In genomic region chr3:51668756-51669155, GRCh38 we compare ENCODE assay signal across 11 cellular contexts. TPM values are rescaled to one million over a fixed set of nuclear protein-coding genes. Genes with fewer than 3 reads are reported as not detected.
DNase-seq lines count a peak whose midpoint lies in the region; ATAC-seq and TF ChIP-seq lines count a peak whose summit lies in the region.
"Had no signal": no experiment of that assay in that cellular context is flagged by ENCODE, and none has a peak within 500 bp of the region (broad histone marks: within the 10 kb centered on the region; RNA-seq: fewer than 3 reads in every experiment).

No MANE protein-coding gene starts in this region.

- H3K4me1 ChIP-seq in Panc1 (ENCODE audit: control insufficient read depth, insufficient read depth, low read length) (peaks cover 20% of the 10 kb centered on the region), aorta (ENCODE audit: control insufficient read depth in 1 of 2, insufficient read depth in 2 of 2, low read length in 2 of 2) (no peaks in the 10 kb centered on the region)

- peak overlapping the region; percentile 46 for H3K27ac Mint-ChIP-seq in activated CD8-positive, alpha-beta T cell treated with anti-CD3 and anti-CD28 coated beads for 36 hours
- no peak overlapping the region for H3K27ac Mint-ChIP-seq in activated CD8-positive, alpha-beta T cell treated with anti-CD3 and anti-CD28 coated beads, Interleukin-2, amount 10 ng/mL, durations not matched to agents 7 days and 5 days
- peak overlapping the region; percentile 82 for H3K27ac Mint-ChIP-seq in stimulated activated effector memory CD8-positive, alpha-beta T cell treated with anti-CD3 and anti-CD28 coated beads, Interleukin-12 subunit alpha, Interleukin-12 subunit beta, amount 100 ng/mL, for 72 hours

- H3K27me3 Mint-ChIP-seq in activated CD8-positive, alpha-beta T cell treated with anti-CD3 and anti-CD28 coated beads for 36 hours: no peaks in the 10 kb centered on the region
- no peaks in the 10 kb centered on the region for H3K27me3 Mint-ChIP-seq in activated CD8-positive, alpha-beta T cell treated with anti-CD3 and anti-CD28 coated beads, Interleukin-2, amount 10 ng/mL, durations not matched to agents 7 days and 5 days (ENCODE audit: low read depth)
- H3K27me3 Mint-ChIP-seq: activated naive CD4-positive, alpha-beta T cell treated with anti-CD3 and anti-CD28 coated beads, Interleukin-2, amount 10 ng/mL, durations not matched to agents 7 days and 5 days had no signal

- no peak for DNase-seq in activated CD8-positive, alpha-beta T cell treated with anti-CD3 and anti-CD28 coated beads for 36 hours
- DNase-seq in activated CD8-positive, alpha-beta T cell treated with anti-CD3 and anti-CD28 coated beads, Interleukin-2, amount 10 ng/mL, durations not matched to agents 7 days and 5 days: no peak
- no peak for DNase-seq in Panc1 (ENCODE audit: low read depth, low spot score)
- DNase-seq in fibroblast of the aortic adventitia (ENCODE audit: low read depth): peak; percentile 13
- DNase-seq in stimulated activated effector memory CD8-positive, alpha-beta T cell treated with anti-CD3 and anti-CD28 coated beads, Interleukin-12 subunit alpha, Interleukin-12 subunit beta, amount 100 ng/mL, for 72 hours (ENCODE audit: low spot score in 2 of 2): no peak
- no peak for DNase-seq in aorta
- DNase-seq in globus pallidus (ENCODE audit: low spot score): no peak

- CTCF ChIA-PET in activated CD8-positive, alpha-beta T cell treated with anti-CD3 and anti-CD28 coated beads for 36 hours (lab: Charles Lee): interaction anchor here (0.7 to 8.9 kb wide), 18 partner anchors 11 to 172 kb away, joined by 3 to 193 read pairs (median 7); partner anchors contain the start of genes DCAF1 and RAD54L2
- CTCF ChIA-PET in activated CD8-positive, alpha-beta T cell treated with anti-CD3 and anti-CD28 coated beads, Interleukin-2, amount 10 ng/mL, durations not matched to agents 7 days and 5 days (lab: Charles Lee): interaction anchor here (0.9 to 11.0 kb wide), 14 partner anchors 10 to 1052 kb away, joined by 3 to 238 read pairs (median 10); partner anchors contain the start of genes DCAF1, MANF and RBM15B
- CTCF ChIA-PET in Panc1 (lab: Charles Lee): interaction anchor here (0.6 to 1.0 kb wide), 2 partner anchors 89 to 167 kb away, joined by 3 to 6 read pairs; no protein-coding TSS in a partner anchor

- H3K36me3 Mint-ChIP-seq in activated CD8-positive, alpha-beta T cell treated with anti-CD3 and anti-CD28 coated beads for 36 hours (ENCODE audit: low read depth): peaks cover under 1% of the 10 kb centered on the region
- H3K36me3 Mint-ChIP-seq in activated CD8-positive, alpha-beta T cell treated with anti-CD3 and anti-CD28 coated beads, Interleukin-2, amount 10 ng/mL, durations not matched to agents 7 days and 5 days (ENCODE audit: low read depth): peaks cover 18% of the 10 kb centered on the region
- H3K36me3 Mint-ChIP-seq in stimulated activated effector memory CD8-positive, alpha-beta T cell treated with anti-CD3 and anti-CD28 coated beads, Interleukin-12 subunit alpha, Interleukin-12 subunit beta, amount 100 ng/mL, for 72 hours: peaks cover 48% of the 10 kb centered on the region

- TF ChIP-seq CTCF in activated CD8-positive, alpha-beta T cell treated with anti-CD3 and anti-CD28 coated beads for 36 hours (IDR thresholded peaks at IDR 0.05): no peak
- TF ChIP-seq CTCF in Panc1 (IDR thresholded peaks at IDR 0.05): no peak
- TF ChIP-seq CTCF in fibroblast of the aortic adventitia (IDR thresholded peaks at IDR 0.05; ENCODE audit: insufficient read depth, low read length): no peak

- POLR2A ChIA-PET in activated CD8-positive, alpha-beta T cell treated with anti-CD3 and anti-CD28 coated beads for 36 hours (lab: Charles Lee): interaction anchor here (1.9 to 2.4 kb wide), 2 partner anchors 12 to 169 kb away, joined by 8 to 16 read pairs; partner anchors contain the start of gene DCAF1
- POLR2A ChIA-PET in activated CD8-positive, alpha-beta T cell treated with anti-CD3 and anti-CD28 coated beads, Interleukin-2, amount 10 ng/mL, durations not matched to agents 7 days and 5 days (lab: Charles Lee): interaction anchor here (2.4 to 3.8 kb wide), 2 partner anchors 13 to 169 kb away, joined by 14 to 33 read pairs; partner anchors contain the start of gene DCAF1
- POLR2A ChIA-PET in Panc1 (lab: Charles Lee): no interaction called here

- H3K4me1 Mint-ChIP-seq in activated CD8-positive, alpha-beta T cell treated with anti-CD3 and anti-CD28 coated beads for 36 hours (ENCODE audit: low read depth): peaks cover 36% of the 10 kb centered on the region
- peaks cover 49% of the 10 kb centered on the region for H3K4me1 Mint-ChIP-seq in activated CD8-positive, alpha-beta T cell treated with anti-CD3 and anti-CD28 coated beads, Interleukin-2, amount 10 ng/mL, durations not matched to agents 7 days and 5 days (ENCODE audit: low read depth)
- peaks cover 44% of the 10 kb centered on the region for H3K4me1 Mint-ChIP-seq in stimulated activated effector memory CD8-positive, alpha-beta T cell treated with anti-CD3 and anti-CD28 coated beads, Interleukin-12 subunit alpha, Interleukin-12 subunit beta, amount 100 ng/mL, for 72 hours

- BruUV-seq in Panc1 (replicated peaks; lab: Mats Ljungman, UMichigan): no TSS peak

- no peaks in the 10 kb centered on the region for H3K9me3 ChIP-seq in Panc1 (ENCODE audit: control insufficient read depth, insufficient read depth, low read depth, low read length)
- H3K9me3 ChIP-seq in aorta (ENCODE audit: control insufficient read depth, low read length): no peaks in the 10 kb centered on the region
- H3K9me3 ChIP-seq: pancreas had no signal

- in situ Hi-C loops in Panc1 (cut with HindIII; ENCODE audit: low pct_unique_long_range_greater_than_20kb, low sequenced_read_pairs): no loop called here

- H3K27me3 ChIP-seq in Panc1 (ENCODE audit: control insufficient read depth, insufficient read depth, low read length): no peaks in the 10 kb centered on the region
- no peaks in the 10 kb centered on the region for H3K27me3 ChIP-seq in aorta (ENCODE audit: control insufficient read depth in 1 of 2, insufficient read depth in 2 of 2, low read length in 1 of 2)
- H3K27me3 ChIP-seq: pancreas had no signal

- peak overlapping the region; percentile 29; the same call in 1 of the 2 replicates for H3K27ac ChIP-seq in Panc1 (ENCODE audit: low read length)
- no peak overlapping the region for H3K27ac ChIP-seq in aorta (ENCODE audit: low read depth in 1 of 2, low read length in 2 of 2)
- H3K27ac ChIP-seq: pancreas had no signal

- intact Hi-C loops in activated CD8-positive, alpha-beta T cell treated with anti-CD3 and anti-CD28 coated beads for 36 hours (cut with micrococcal nuclease): no loop called here
- intact Hi-C loops in Panc1 (cut with micrococcal nuclease; ENCODE audit: unreplicated experiment) (loop anchor here (2.0 kb wide), 1 partner anchor 168 kb away; the partner anchor contains the start of gene DCAF1), aorta (cut with DNase I) (loop anchor here in 1 of 2 donors (10.0 kb wide), 1 partner anchor 274 kb away; the partner anchor contains the start of gene RBM15B)

- H3K4me3 ChIP-seq in Panc1 (ENCODE audit: low read depth in 2 of 2, low read length in 2 of 2) (no peak overlapping the region), fibroblast of the aortic adventitia (ENCODE audit: low read depth, low read length) (no peak overlapping the region), aorta (ENCODE audit: low read length in 2 of 2) (no peak overlapping the region)
- H3K4me3 ChIP-seq: lung, pancreas had no signal

- H3K36me3 ChIP-seq in Panc1 (ENCODE audit: control insufficient read depth, insufficient read depth, low read length): no peaks in the 10 kb centered on the region
- H3K36me3 ChIP-seq in aorta (ENCODE audit: control insufficient read depth in 1 of 2, insufficient read depth in 2 of 2, low read length in 1 of 2): no peaks in the 10 kb centered on the region
- H3K36me3 ChIP-seq: pancreas had no signal

- ATAC-seq in activated CD8-positive, alpha-beta T cell treated with anti-CD3 and anti-CD28 coated beads for 36 hours: no peak
- ATAC-seq in activated CD8-positive, alpha-beta T cell treated with anti-CD3 and anti-CD28 coated beads, Interleukin-2, amount 10 ng/mL, durations not matched to agents 7 days and 5 days: no peak
- ATAC-seq in Panc1: no peak
- no peak for ATAC-seq in stimulated activated effector memory CD8-positive, alpha-beta T cell treated with anti-CD3 and anti-CD28 coated beads, Interleukin-12 subunit alpha, Interleukin-12 subunit beta, amount 100 ng/mL, for 72 hours
- ATAC-seq in aorta (ENCODE audit: low FRiP score): no peak
- no peak for ATAC-seq in GM21515 (IDR thresholded peaks at IDR 0.05; ENCODE audit: unreplicated experiment)

- no peak overlapping the region for H3K4me3 Mint-ChIP-seq in activated CD8-positive, alpha-beta T cell treated with anti-CD3 and anti-CD28 coated beads for 36 hours
- H3K4me3 Mint-ChIP-seq in activated CD8-positive, alpha-beta T cell treated with anti-CD3 and anti-CD28 coated beads, Interleukin-2, amount 10 ng/mL, durations not matched to agents 7 days and 5 days: no peak overlapping the region
- peak overlapping the region; percentile 91 for H3K4me3 Mint-ChIP-seq in stimulated activated effector memory CD8-positive, alpha-beta T cell treated with anti-CD3 and anti-CD28 coated beads, Interleukin-12 subunit alpha, Interleukin-12 subunit beta, amount 100 ng/mL, for 72 hours

- no peaks in the 10 kb centered on the region for H3K9me3 Mint-ChIP-seq in activated CD8-positive, alpha-beta T cell treated with anti-CD3 and anti-CD28 coated beads for 36 hours
- no peaks in the 10 kb centered on the region for H3K9me3 Mint-ChIP-seq in activated CD8-positive, alpha-beta T cell treated with anti-CD3 and anti-CD28 coated beads, Interleukin-2, amount 10 ng/mL, durations not matched to agents 7 days and 5 days (ENCODE audit: insufficient read depth)
- no peaks in the 10 kb centered on the region for H3K9me3 Mint-ChIP-seq in stimulated activated effector memory CD8-positive, alpha-beta T cell treated with anti-CD3 and anti-CD28 coated beads, Interleukin-12 subunit alpha, Interleukin-12 subunit beta, amount 100 ng/mL, for 72 hours
- H3K9me3 Mint-ChIP-seq: activated naive CD4-positive, alpha-beta T cell treated with anti-CD3 and anti-CD28 coated beads, Interleukin-2, amount 10 ng/mL, durations not matched to agents 7 days and 5 days had no signal

- WGBS in aorta, 2 donors: 89 to 94% methylated on average over 1 of the region's 1 CpG

RNA-seq across cellular contexts. Expression of gene TEX264, which starts 2.3 kb away (rescaled TPM):
- total RNA-seq in activated CD8-positive, alpha-beta T cell treated with anti-CD3 and anti-CD28 coated beads for 36 hours: 10 to 100 TPM; 24.9 to 26.0 TPM
- total RNA-seq in activated CD8-positive, alpha-beta T cell treated with anti-CD3 and anti-CD28 coated beads, Interleukin-2, amount 10 ng/mL, durations not matched to agents 7 days and 5 days: 10 to 100 TPM; 62.6 to 65.0 TPM
- total RNA-seq in Panc1 (2021; ENCODE audit: unreplicated experiment) (45.8 TPM), fibroblast of the aortic adventitia (ENCODE audit: low replicate concordance) (20.4 and 38.7 TPM in 2 replicates), aorta (10 to 100 TPM; 18.2 to 26.0 TPM)
- polyA plus RNA-seq in Panc1 (2012; ENCODE audit: insufficient read length): 60.7 TPM
- polyA plus RNA-seq in aorta: 10 to 100 TPM; 25.0 to 40.7 TPM

RNA-seq across cellular contexts. Expression of gene GRM2, which starts 38.1 kb away (rescaled TPM):
- total RNA-seq in activated CD8-positive, alpha-beta T cell treated with anti-CD3 and anti-CD28 coated beads for 36 hours: under 1 TPM; 0.20 to 0.22 TPM
- 1 to 10 TPM; 1.1 to 1.7 TPM for total RNA-seq in activated CD8-positive, alpha-beta T cell treated with anti-CD3 and anti-CD28 coated beads, Interleukin-2, amount 10 ng/mL, durations not matched to agents 7 days and 5 days
- total RNA-seq in Panc1 (2021; ENCODE audit: unreplicated experiment) (0.21 TPM), fibroblast of the aortic adventitia (ENCODE audit: low replicate concordance) (under 0.01 and 0.25 TPM in 2 replicates), aorta (under 1 TPM; 0.52 to 0.87 TPM)
- 0.10 TPM for polyA plus RNA-seq in Panc1 (2012; ENCODE audit: insufficient read length)
- polyA plus RNA-seq in aorta: under 1 TPM in 1 of 2 donors, not detected in 1; 0.18 TPM
